Comparison of ENCODE assay signal across 2 cellular contexts in genomic region chr16:27334874-27335273, GRCh38.
TF ChIP-seq lines count a peak whose summit lies in the region.

No MANE protein-coding gene starts in this region.

TF ChIP-seq in IMR-90, 13 proteins besides CTCF, POLR2A, EP300 and RAD21:
- TF ChIP-seq RCOR1 (IDR thresholded peaks at IDR 0.05; ENCODE audit: insufficient replicate concordance, low read length) = no peak
- TF ChIP-seq SMC3 (IDR thresholded peaks at IDR 0.05; ENCODE audit: low read depth, low read length) = no peak
- no peak for TF ChIP-seq CHD1 (IDR thresholded peaks at IDR 0.05; ENCODE audit: low read depth, low read length)
- no peak for TF ChIP-seq MAZ (IDR thresholded peaks at IDR 0.05; ENCODE audit: borderline replicate concordance, low read depth, low read length)
- no peak for TF ChIP-seq CEBPB (IDR thresholded peaks at IDR 0.05; ENCODE audit: low read depth, low read length)
- TF ChIP-seq NFE2L2 (IDR thresholded peaks at IDR 0.05; ENCODE audit: low read depth, low read length) = no peak
- no peak for TF ChIP-seq MXI1 (IDR thresholded peaks at IDR 0.05; ENCODE audit: borderline replicate concordance, low read depth, low read length)
- TF ChIP-seq, protein P1, sequence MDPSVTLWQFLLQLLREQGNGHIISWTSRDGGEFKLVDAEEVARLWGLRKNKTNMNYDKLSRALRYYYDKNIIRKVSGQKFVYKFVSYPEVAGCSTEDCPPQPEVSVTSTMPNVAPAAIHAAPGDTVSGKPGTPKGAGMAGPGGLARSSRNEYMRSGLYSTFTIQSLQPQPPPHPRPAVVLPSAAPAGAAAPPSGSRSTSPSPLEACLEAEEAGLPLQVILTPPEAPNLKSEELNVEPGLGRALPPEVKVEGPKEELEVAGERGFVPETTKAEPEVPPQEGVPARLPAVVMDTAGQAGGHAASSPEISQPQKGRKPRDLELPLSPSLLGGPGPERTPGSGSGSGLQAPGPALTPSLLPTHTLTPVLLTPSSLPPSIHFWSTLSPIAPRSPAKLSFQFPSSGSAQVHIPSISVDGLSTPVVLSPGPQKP (IDR thresholded peaks at IDR 0.05; ENCODE audit: borderline replicate concordance, low read depth, low read length) = no peak
- TF ChIP-seq, protein P2, sequence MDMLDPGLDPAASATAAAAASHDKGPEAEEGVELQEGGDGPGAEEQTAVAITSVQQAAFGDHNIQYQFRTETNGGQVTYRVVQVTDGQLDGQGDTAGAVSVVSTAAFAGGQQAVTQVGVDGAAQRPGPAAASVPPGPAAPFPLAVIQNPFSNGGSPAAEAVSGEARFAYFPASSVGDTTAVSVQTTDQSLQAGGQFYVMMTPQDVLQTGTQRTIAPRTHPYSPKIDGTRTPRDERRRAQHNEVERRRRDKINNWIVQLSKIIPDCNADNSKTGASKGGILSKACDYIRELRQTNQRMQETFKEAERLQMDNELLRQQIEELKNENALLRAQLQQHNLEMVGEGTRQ (IDR thresholded peaks at IDR 0.05; ENCODE audit: low read depth, low read length) = no peak

TF ChIP-seq in endothelial cell of umbilical vein, 7 proteins besides CTCF, POLR2A, EP300 and RAD21:
- no peak for TF ChIP-seq GATA2 (IDR thresholded peaks at IDR 0.05; ENCODE audit: insufficient read depth, insufficient read length, low read depth, low read length)
